ENCODE assay signal across 1 cellular context in the genomic region with DNA sequence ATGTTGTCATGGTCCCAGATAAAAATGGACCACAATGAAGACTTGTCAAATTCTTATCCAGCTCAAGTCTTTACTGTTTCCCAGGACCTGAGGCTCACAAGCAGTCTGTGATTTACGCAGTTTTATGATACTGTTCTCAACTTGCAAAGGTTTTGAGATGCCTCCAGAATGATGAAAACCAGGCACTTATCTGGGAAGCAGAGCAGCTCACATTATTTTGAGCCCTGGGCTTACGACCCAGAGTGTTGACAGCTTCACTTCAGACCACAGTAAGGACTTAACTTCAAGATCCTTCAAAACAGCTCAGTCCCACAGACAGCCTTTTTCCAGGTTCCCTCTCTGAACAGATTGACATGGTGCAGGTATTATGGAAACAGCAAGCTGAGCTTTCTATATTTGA.
TF ChIP-seq lines count a peak whose summit lies in the region.

No MANE protein-coding gene starts in this region.

TF ChIP-seq in H1, 55 proteins besides CTCF, POLR2A, EP300 and RAD21 (continued from another document):
- TF ChIP-seq SP1 (IDR thresholded peaks at IDR 0.05; ENCODE audit: low read depth, low read length): no peak
